ENCODE assay signal across 2 cellular contexts in genomic region chr11:73228268-73229134, GRCh38.
A peak's percentile ranks its signal among the peaks of the same experiment; 100 is the strongest.
TF ChIP-seq lines count a peak whose summit lies in the region.

No MANE protein-coding gene starts in this region.

TF ChIP-seq in HepG2, 621 proteins besides CTCF, POLR2A, EP300 and RAD21:
- no peak for TF ChIP-seq PRPF4 (IDR thresholded peaks at IDR 0.05; ENCODE audit: low read depth, low read length, poor library complexity, severe bottlenecking)
- TF ChIP-seq ZNF24 (IDR thresholded peaks at IDR 0.05): peak; percentile 58; the same call in 1 of the 2 replicates

TF ChIP-seq in GM12878, 131 proteins besides CTCF, POLR2A, EP300 and RAD21:
- TF ChIP-seq ZNF24 (IDR thresholded peaks at IDR 0.05): peak; percentile 73
- no peak for TF ChIP-seq BACH1 (IDR thresholded peaks at IDR 0.05; ENCODE audit: borderline replicate concordance)
